Comparison of ENCODE assay signal across 1 cellular context in genomic region chr20:35771689-35772562, GRCh38.
A peak's percentile ranks its signal among the peaks of the same experiment; 100 is the strongest.
TF ChIP-seq lines count a peak whose summit lies in the region.

TSS of gene PHF20 (plus strand) at chr20:35772015. CDS start at chr20:35801523, 29,508 bp downstream.

TF ChIP-seq in HepG2, 621 proteins besides CTCF, POLR2A, EP300 and RAD21 (continued from another document and continues in another):
- peak; percentile 85 for TF ChIP-seq ZBTB26 (CRISPR knock-in tag; IDR thresholded peaks at IDR 0.05; ENCODE audit: borderline replicate concordance)
- TF ChIP-seq POLR2G (IDR thresholded peaks at IDR 0.05; ENCODE audit: low read depth, low read length): peak; percentile 78
- TF ChIP-seq ZNF879 (CRISPR knock-in tag; IDR thresholded peaks at IDR 0.05): peak; percentile 95
- peak; percentile 68; the same call in 1 of the 2 replicates for TF ChIP-seq IRF2 (CRISPR knock-in tag; IDR thresholded peaks at IDR 0.05)
- TF ChIP-seq, protein P1, sequence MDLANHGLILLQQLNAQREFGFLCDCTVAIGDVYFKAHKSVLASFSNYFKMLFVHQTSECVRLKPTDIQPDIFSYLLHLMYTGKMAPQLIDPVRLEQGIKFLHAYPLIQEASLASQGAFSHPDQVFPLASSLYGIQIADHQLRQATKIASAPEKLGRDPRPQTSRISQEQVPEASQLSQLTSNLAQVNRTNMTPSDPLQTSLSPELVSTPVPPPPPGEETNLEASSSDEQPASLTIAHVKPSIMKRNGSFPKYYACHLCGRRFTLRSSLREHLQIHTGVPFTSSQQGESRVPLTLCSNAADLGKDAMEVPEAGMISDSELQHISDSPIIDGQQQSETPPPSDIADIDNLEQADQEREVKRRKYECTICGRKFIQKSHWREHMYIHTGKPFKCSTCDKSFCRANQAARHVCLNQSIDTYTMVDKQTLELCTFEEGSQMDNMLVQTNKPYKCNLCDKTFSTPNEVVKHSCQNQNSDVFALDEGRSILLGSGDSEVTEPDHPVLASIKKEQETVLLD (CRISPR knock-in tag; IDR thresholded peaks at IDR 0.05; ENCODE audit: low read depth): peak; percentile 65
- TF ChIP-seq ZNF556 (CRISPR knock-in tag; IDR thresholded peaks at IDR 0.05; ENCODE audit: borderline replicate concordance): peak; percentile 55; the same call in 1 of the 2 replicates
- TF ChIP-seq UBTF (CRISPR knock-in tag; IDR thresholded peaks at IDR 0.05): peak; percentile 70
- no peak; the same call in none of the 2 replicates for TF ChIP-seq ZNF264 (CRISPR knock-in tag; IDR thresholded peaks at IDR 0.05)
- peak; percentile 79; the same call in 1 of the 2 replicates for TF ChIP-seq ZNF235 (CRISPR knock-in tag; IDR thresholded peaks at IDR 0.05; ENCODE audit: borderline replicate concordance)
- peak; percentile 39; the same call in 1 of the 2 replicates for TF ChIP-seq JUNB (CRISPR knock-in tag; IDR thresholded peaks at IDR 0.05; ENCODE audit: borderline replicate concordance)
- TF ChIP-seq MBD4 (IDR thresholded peaks at IDR 0.05; ENCODE audit: borderline replicate concordance, low read length): no peak
- peak; percentile 67 for TF ChIP-seq SKI (IDR thresholded peaks at IDR 0.05; ENCODE audit: partially characterized antibody)
- peak; percentile 88 for TF ChIP-seq ZNF761 (CRISPR knock-in tag; conservative IDR thresholded peaks at IDR 0.05)
- peak; percentile 53; the same call in 1 of the 2 replicates for TF ChIP-seq ZNF790 (CRISPR knock-in tag; IDR thresholded peaks at IDR 0.05; ENCODE audit: borderline replicate concordance)
- peak; percentile 68 for TF ChIP-seq PPARG (CRISPR knock-in tag; conservative IDR thresholded peaks at IDR 0.05)
- peak; percentile 78 for TF ChIP-seq GABPB1 (CRISPR knock-in tag; IDR thresholded peaks at IDR 0.05)
- no peak for TF ChIP-seq ZNF569 (CRISPR knock-in tag; IDR thresholded peaks at IDR 0.05; ENCODE audit: borderline replicate concordance)
- TF ChIP-seq ZFP41 (CRISPR knock-in tag; IDR thresholded peaks at IDR 0.05; ENCODE audit: borderline replicate concordance): peak; percentile 94; the same call in 1 of the 2 replicates
- TF ChIP-seq ZNF33A (CRISPR knock-in tag; IDR thresholded peaks at IDR 0.05; ENCODE audit: borderline replicate concordance): no peak
- peak; percentile 92; the same call in 1 of the 2 replicates for TF ChIP-seq ZNF891 (CRISPR knock-in tag; IDR thresholded peaks at IDR 0.05)
- peak; percentile 89; the same call in 1 of the 2 replicates for TF ChIP-seq ZNF841 (CRISPR knock-in tag; IDR thresholded peaks at IDR 0.05; ENCODE audit: borderline replicate concordance)
- 0 out of 2 replicates have a peak, but pooled peaks have one; percentile 45 for TF ChIP-seq HOXD1 (CRISPR knock-in tag; IDR thresholded peaks at IDR 0.05)
- TF ChIP-seq HIVEP1 (CRISPR knock-in tag; IDR thresholded peaks at IDR 0.05): peak; percentile 89
- no peak for TF ChIP-seq GPBP1L1 (CRISPR knock-in tag; IDR thresholded peaks at IDR 0.05)
- peak; percentile 76 for TF ChIP-seq RCOR2 (CRISPR knock-in tag; IDR thresholded peaks at IDR 0.05)
- TF ChIP-seq ZNF484 (CRISPR knock-in tag; IDR thresholded peaks at IDR 0.05; ENCODE audit: borderline replicate concordance, low read depth): 0 out of 2 replicates have a peak, but pooled peaks have one; percentile 59
- peak; percentile 87 for TF ChIP-seq THAP9 (CRISPR knock-in tag; IDR thresholded peaks at IDR 0.05; ENCODE audit: borderline replicate concordance)
- peak; percentile 87; the same call in 1 of the 2 replicates for TF ChIP-seq ZNF329 (CRISPR knock-in tag; IDR thresholded peaks at IDR 0.05; ENCODE audit: low read depth)
- TF ChIP-seq ZBTB3 (CRISPR knock-in tag; IDR thresholded peaks at IDR 0.05; ENCODE audit: borderline replicate concordance, low read depth): peak; percentile 54; the same call in 1 of the 2 replicates
- TF ChIP-seq PRDM10 (CRISPR knock-in tag; IDR thresholded peaks at IDR 0.05; ENCODE audit: low read depth): no peak
- no peak for TF ChIP-seq HNRNPUL1 (IDR thresholded peaks at IDR 0.05; ENCODE audit: low read depth, low read length)
- TF ChIP-seq RBFOX2 (IDR thresholded peaks at IDR 0.05; ENCODE audit: low read depth, low read length): peak; percentile 93
- TF ChIP-seq TEAD3 (CRISPR knock-in tag; optimal IDR thresholded peaks at IDR 0.05; ENCODE audit: borderline replicate concordance): peak; percentile 42
- TF ChIP-seq, protein P2, sequence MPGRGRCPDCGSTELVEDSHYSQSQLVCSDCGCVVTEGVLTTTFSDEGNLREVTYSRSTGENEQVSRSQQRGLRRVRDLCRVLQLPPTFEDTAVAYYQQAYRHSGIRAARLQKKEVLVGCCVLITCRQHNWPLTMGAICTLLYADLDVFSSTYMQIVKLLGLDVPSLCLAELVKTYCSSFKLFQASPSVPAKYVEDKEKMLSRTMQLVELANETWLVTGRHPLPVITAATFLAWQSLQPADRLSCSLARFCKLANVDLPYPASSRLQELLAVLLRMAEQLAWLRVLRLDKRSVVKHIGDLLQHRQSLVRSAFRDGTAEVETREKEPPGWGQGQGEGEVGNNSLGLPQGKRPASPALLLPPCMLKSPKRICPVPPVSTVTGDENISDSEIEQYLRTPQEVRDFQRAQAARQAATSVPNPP (CRISPR knock-in tag; IDR thresholded peaks at IDR 0.05): peak; percentile 89; the same call in 1 of the 2 replicates
- TF ChIP-seq MYNN (CRISPR knock-in tag; IDR thresholded peaks at IDR 0.05; ENCODE audit: low read depth): peak; percentile 97
- TF ChIP-seq CENPT (CRISPR knock-in tag; IDR thresholded peaks at IDR 0.05; ENCODE audit: low read depth): 0 out of 2 replicates have a peak, but pooled peaks have one; percentile 87
- TF ChIP-seq GATA4 (IDR thresholded peaks at IDR 0.05; ENCODE audit: borderline replicate concordance, low read depth): no peak
- TF ChIP-seq ZNF772 (CRISPR knock-in tag; IDR thresholded peaks at IDR 0.05): peak; percentile 92
- TF ChIP-seq, protein P3, sequence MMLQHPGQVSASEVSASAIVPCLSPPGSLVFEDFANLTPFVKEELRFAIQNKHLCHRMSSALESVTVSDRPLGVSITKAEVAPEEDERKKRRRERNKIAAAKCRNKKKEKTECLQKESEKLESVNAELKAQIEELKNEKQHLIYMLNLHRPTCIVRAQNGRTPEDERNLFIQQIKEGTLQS (CRISPR knock-in tag; IDR thresholded peaks at IDR 0.05): peak; percentile 14
- no peak; the same call in 1 of the 2 replicates for TF ChIP-seq ZNF296 (CRISPR knock-in tag; conservative IDR thresholded peaks at IDR 0.05)
- 0 out of 2 replicates have a peak, but pooled peaks have one; percentile 93 for TF ChIP-seq GPN1 (CRISPR knock-in tag; IDR thresholded peaks at IDR 0.05; ENCODE audit: borderline replicate concordance)
- TF ChIP-seq RELA (CRISPR knock-in tag; IDR thresholded peaks at IDR 0.05): peak; percentile 54
- peak; percentile 93; the same call in 1 of the 2 replicates for TF ChIP-seq ZNF850 (CRISPR knock-in tag; conservative IDR thresholded peaks at IDR 0.05)
- TF ChIP-seq, protein P4, sequence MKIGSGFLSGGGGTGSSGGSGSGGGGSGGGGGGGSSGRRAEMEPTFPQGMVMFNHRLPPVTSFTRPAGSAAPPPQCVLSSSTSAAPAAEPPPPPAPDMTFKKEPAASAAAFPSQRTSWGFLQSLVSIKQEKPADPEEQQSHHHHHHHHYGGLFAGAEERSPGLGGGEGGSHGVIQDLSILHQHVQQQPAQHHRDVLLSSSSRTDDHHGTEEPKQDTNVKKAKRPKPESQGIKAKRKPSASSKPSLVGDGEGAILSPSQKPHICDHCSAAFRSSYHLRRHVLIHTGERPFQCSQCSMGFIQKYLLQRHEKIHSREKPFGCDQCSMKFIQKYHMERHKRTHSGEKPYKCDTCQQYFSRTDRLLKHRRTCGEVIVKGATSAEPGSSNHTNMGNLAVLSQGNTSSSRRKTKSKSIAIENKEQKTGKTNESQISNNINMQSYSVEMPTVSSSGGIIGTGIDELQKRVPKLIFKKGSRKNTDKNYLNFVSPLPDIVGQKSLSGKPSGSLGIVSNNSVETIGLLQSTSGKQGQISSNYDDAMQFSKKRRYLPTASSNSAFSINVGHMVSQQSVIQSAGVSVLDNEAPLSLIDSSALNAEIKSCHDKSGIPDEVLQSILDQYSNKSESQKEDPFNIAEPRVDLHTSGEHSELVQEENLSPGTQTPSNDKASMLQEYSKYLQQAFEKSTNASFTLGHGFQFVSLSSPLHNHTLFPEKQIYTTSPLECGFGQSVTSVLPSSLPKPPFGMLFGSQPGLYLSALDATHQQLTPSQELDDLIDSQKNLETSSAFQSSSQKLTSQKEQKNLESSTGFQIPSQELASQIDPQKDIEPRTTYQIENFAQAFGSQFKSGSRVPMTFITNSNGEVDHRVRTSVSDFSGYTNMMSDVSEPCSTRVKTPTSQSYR (CRISPR knock-in tag; IDR thresholded peaks at IDR 0.05; ENCODE audit: borderline replicate concordance): peak; percentile 54
- TF ChIP-seq ZBTB7A (CRISPR knock-in tag; IDR thresholded peaks at IDR 0.05): peak; percentile 94
- peak; percentile 97 for TF ChIP-seq KDM5B (CRISPR knock-in tag; IDR thresholded peaks at IDR 0.05; ENCODE audit: borderline replicate concordance)
